Comparison of ENCODE assay signal across 8 cellular contexts in genomic region chr15:92714457-92715401, GRCh38. TPM values are rescaled to one million over a fixed set of nuclear protein-coding genes. Genes with fewer than 3 reads are reported as not detected.
DNase-seq lines count a peak whose midpoint lies in the region; ATAC-seq and TF ChIP-seq lines count a peak whose summit lies in the region.

No MANE protein-coding gene starts in this region.

- peak overlapping the region; percentile 65 for H3K27ac Mint-ChIP-seq in HFFc6

- peak; percentile 95 for ATAC-seq in aorta (ENCODE audit: low FRiP score)

- WGBS in aorta, 2 donors = 0% methylated on average over 57 to 62 of the region's 62 CpGs

- no peaks in the 10 kb centered on the region for H3K27me3 ChIP-seq in aorta (ENCODE audit: control insufficient read depth in 1 of 2, insufficient read depth in 2 of 2, low read length in 1 of 2)

- no peaks in the 10 kb centered on the region for H3K9me3 Mint-ChIP-seq in HFFc6

- H3K36me3 Mint-ChIP-seq in HFFc6 (ENCODE audit: low read depth) = no peaks in the 10 kb centered on the region

- TF ChIP-seq CTCF in GM10248 (IDR thresholded peaks at IDR 0.05; ENCODE audit: control extremely low read depth, extremely low read depth, low read depth, missing control alignments) (peak; percentile 91), HFFc6 (IDR thresholded peaks at IDR 0.05) (peak; percentile 96), astrocyte of the cerebellum (IDR thresholded peaks at IDR 0.05; ENCODE audit: low read depth, low read length, missing control alignments) (peak; percentile 76)

- CTCF ChIA-PET in GM10248 (lab: Yijun Ruan, JAX) = interaction anchor here (0.5 to 6.0 kb wide), 47 partner anchors 7 to 636 kb away, joined by 3 to 129 read pairs (median 4); no protein-coding TSS in a partner anchor

- peaks cover 6% of the 10 kb centered on the region for H3K27me3 Mint-ChIP-seq in HFFc6 (ENCODE audit: insufficient read depth)

- H3K4me1 Mint-ChIP-seq in HFFc6 (ENCODE audit: low read depth) = peaks cover 13% of the 10 kb centered on the region

- H3K36me3 ChIP-seq in aorta (ENCODE audit: control insufficient read depth in 1 of 2, insufficient read depth in 2 of 2, low read length in 1 of 2) = no peaks in the 10 kb centered on the region

- peak; percentile 80 for DNase-seq in GM10248 (ENCODE audit: extremely low spot score)
- DNase-seq in HFFc6 = peak; percentile 57
- DNase-seq in NCI-H1417 treated with DMSO at 0.1 percent for 48 hours (lab: John Stamatoyannopoulos, UW) = peak; percentile 52
- peak; percentile 26 for DNase-seq in T-helper 22 cell (ENCODE audit: low read depth)
- peak; percentile 59 for DNase-seq in astrocyte of the cerebellum (ENCODE audit: low read depth)
- DNase-seq in hippocampal formation (lab: John Stamatoyannopoulos, UW) = peak; percentile 55 to 69
- DNase-seq in retina = peak; percentile 96
- peak; percentile 79 to 91 for DNase-seq in aorta

- H3K4me3 Mint-ChIP-seq in HFFc6 = peak overlapping the region; percentile 89

- POLR2A ChIA-PET in GM10248 (lab: Yijun Ruan, JAX) = interaction anchor here (0.9 kb wide), 1 partner anchor 193 kb away, joined by 4 read pairs; no protein-coding TSS in a partner anchor

- no peaks in the 10 kb centered on the region for H3K9me3 ChIP-seq in aorta (ENCODE audit: control insufficient read depth, low read length)

- in situ Hi-C loops in astrocyte of the cerebellum (cut with HindIII; ENCODE audit: low sequenced_read_pairs) = no loop called here

- H3K27ac ChIP-seq in aorta (ENCODE audit: low read depth in 1 of 2, low read length in 2 of 2) = peak overlapping the region in 1 of 2 donors; percentile 8

- intact Hi-C loops in aorta (cut with DNase I) = loop anchor here (1.0 to 10.0 kb wide), 3 partner anchors 100 to 193 kb away; no protein-coding TSS in a partner anchor

- no peaks in the 10 kb centered on the region for H3K4me1 ChIP-seq in aorta (ENCODE audit: control insufficient read depth in 1 of 2, insufficient read depth in 2 of 2, low read length in 2 of 2)

- H3K4me3 ChIP-seq in astrocyte of the cerebellum (ENCODE audit: low read depth, low read length) (peak overlapping the region; percentile 46), aorta (ENCODE audit: low read length in 2 of 2) (peak overlapping the region; percentile 24 to 56)

RNA-seq across cellular contexts. Expression of gene FAM174B, which starts 59.2 kb away (rescaled TPM):
- 1 to 10 TPM; 1.2 to 7.0 (median 2.3) TPM for total RNA-seq in HFFc6 (2021; fragmentation: NEBNext Ultra II Directional; extraction: Animal tissue kit (Norgen Biotek cat#: 25700))
- 10 to 100 TPM; 10.3 to 16.0 TPM for total RNA-seq in aorta
- 1 to 10 TPM in 1 of 2 donors, not detected in 1; 3.3 TPM for polyA plus RNA-seq in aorta

Comparison
In these comparisons a context has a peak if more than half of its experiments do, and no peak if none do; other contexts are left out.
1. DNase-seq: peak in every context shown above with its lines; median percentile 96 in retina; 85 in aorta; 80 in GM10248; 62 in hippocampal formation; 59 in astrocyte of the cerebellum; 57 in HFFc6; 52 in NCI-H1417 treated with DMSO at 0.1 percent for 48 hours; 26 in T-helper 22 cell.